In the genomic region with DNA sequence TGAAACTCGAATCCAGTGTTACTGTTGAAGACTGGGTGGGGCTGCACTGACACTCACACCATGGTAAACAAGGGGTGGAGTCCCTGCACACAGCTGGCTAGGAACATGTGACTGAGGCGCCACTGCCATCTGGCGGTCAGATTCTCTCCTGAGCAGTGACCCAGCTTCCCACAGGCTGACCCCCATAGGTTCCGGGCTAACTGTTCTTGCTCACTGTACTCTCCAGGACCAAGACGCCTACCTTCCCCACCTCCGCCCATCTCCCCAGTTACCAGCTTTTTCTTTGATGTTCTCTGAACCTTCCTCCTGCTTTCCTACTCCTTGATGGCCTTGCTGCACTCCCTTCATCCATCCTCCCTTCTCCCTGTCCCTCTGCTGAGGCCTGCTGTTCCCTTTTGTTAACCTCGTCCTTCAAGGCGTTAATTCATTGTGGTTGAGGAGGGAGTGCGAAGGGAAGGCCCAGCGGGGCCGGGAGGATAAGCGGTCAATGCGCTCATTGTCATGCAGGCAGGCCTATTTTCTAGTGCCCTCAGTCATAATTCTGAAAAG, we compare ENCODE assay signal across 8 cellular contexts.
DNase-seq lines count a peak whose midpoint lies in the region; ATAC-seq and TF ChIP-seq lines count a peak whose summit lies in the region.

No MANE protein-coding gene starts in this region.

- H3K4me1 ChIP-seq in skeletal muscle satellite cell (ENCODE audit: control insufficient read depth, insufficient read depth, low read length), result peaks cover 6% of the 10 kb centered on the region

- H3K4me1 Mint-ChIP-seq in T-helper 2 cell treated with Interferon-gamma antibody and Interleukin-4, amounts not matched to agents 5 μg/mL and 100 μg/mL, for 36 hours (ENCODE audit: low read depth), result peaks cover 10% of the 10 kb centered on the region

- in situ Hi-C loops in astrocyte of the spinal cord (cut with HindIII; ENCODE audit: low sequenced_read_pairs), result no loop called here

- H3K9me3 ChIP-seq in skeletal muscle satellite cell (replicated peaks; ENCODE audit: low read length), result no peaks in the 10 kb centered on the region

- H3K27me3 Mint-ChIP-seq in T-helper 2 cell treated with Interferon-gamma antibody and Interleukin-4, amounts not matched to agents 5 μg/mL and 100 μg/mL, for 36 hours (ENCODE audit: low read depth), result peaks cover 4% of the 10 kb centered on the region

- no peaks in the 10 kb centered on the region for H3K9me3 Mint-ChIP-seq in T-helper 2 cell treated with Interferon-gamma antibody and Interleukin-4, amounts not matched to agents 5 μg/mL and 100 μg/mL, for 36 hours

- peak; percentile 100 for ATAC-seq in GM18498 (IDR thresholded peaks at IDR 0.05; ENCODE audit: unreplicated experiment)
- ATAC-seq in HG02798 (IDR thresholded peaks at IDR 0.05; ENCODE audit: poor library complexity, unreplicated experiment), result peak; percentile 100

- peak overlapping the region; percentile 10 for H3K4me3 Mint-ChIP-seq in T-helper 2 cell treated with Interferon-gamma antibody and Interleukin-4, amounts not matched to agents 5 μg/mL and 100 μg/mL, for 36 hours

- DNase-seq in NCI-H1105 treated with DMSO at 0.1 percent for 48 hours (lab: John Stamatoyannopoulos, UW) (peak; percentile 40), astrocyte of the spinal cord (ENCODE audit: low read depth, low spot score) (peak; percentile 83), iPS DF 4.7 (ENCODE audit: extremely low read depth, low spot score) (peak; percentile 82), NOMO-1 treated with dmso at 0.1 percent for 144 hours (lab: John Stamatoyannopoulos, UW; ENCODE audit: unreplicated experiment) (no peak)
- DNase-seq in T-helper 2 cell treated with Interferon-gamma antibody and Interleukin-4, amounts not matched to agents 5 μg/mL and 100 μg/mL, for 36 hours (ENCODE audit: low spot score), result peak; percentile 56

- peak overlapping the region; percentile 85 for H3K27ac Mint-ChIP-seq in T-helper 2 cell treated with Interferon-gamma antibody and Interleukin-4, amounts not matched to agents 5 μg/mL and 100 μg/mL, for 36 hours

- no peaks in the 10 kb centered on the region for H3K27me3 ChIP-seq in skeletal muscle satellite cell (ENCODE audit: control insufficient read depth, insufficient read depth, low read length)

- no peaks in the 10 kb centered on the region for H3K36me3 ChIP-seq in skeletal muscle satellite cell (ENCODE audit: insufficient read depth, low read length)

- H3K4me2 ChIP-seq in skeletal muscle satellite cell (ENCODE audit: low read length), result peak overlapping the region; percentile 28

- H3K36me3 Mint-ChIP-seq in T-helper 2 cell treated with Interferon-gamma antibody and Interleukin-4, amounts not matched to agents 5 μg/mL and 100 μg/mL, for 36 hours (ENCODE audit: low read depth), result peaks cover 24% of the 10 kb centered on the region

- H3K4me3 ChIP-seq in astrocyte of the spinal cord (ENCODE audit: low read depth, low read length) (no peak overlapping the region), skeletal muscle satellite cell (ENCODE audit: low read length) (no peak overlapping the region)

- peak; percentile 84 for TF ChIP-seq CTCF in astrocyte of the spinal cord (IDR thresholded peaks at IDR 0.05; ENCODE audit: low read depth, low read length)

- H3K9ac ChIP-seq in skeletal muscle satellite cell (ENCODE audit: low read depth, low read length), result peak overlapping the region; percentile 21
